ENCODE assay signal across 19 cellular contexts in genomic region chr2:42376758-42377157, GRCh38.
"Had no signal": no experiment of that assay in that cellular context is flagged by ENCODE, and none has a peak within 500 bp of the region (broad histone marks: within the 10 kb centered on the region; RNA-seq: fewer than 3 reads in every experiment).

No MANE protein-coding gene starts in this region.

- H3K27me3 Mint-ChIP-seq: dendritic cell treated with granulocyte-macrophage colony-stimulating factor and Interleukin-4, amounts not matched to agents 40 ng/mL and 50 ng/mL, for 4 days had no signal

- H3K9me3 ChIP-seq: esophagus squamous epithelium, gastroesophageal sphincter, left ventricle myocardium inferior, lower lobe of right lung, spleen had no signal

- H3K4me3 Mint-ChIP-seq: dendritic cell treated with granulocyte-macrophage colony-stimulating factor and Interleukin-4, amounts not matched to agents 40 ng/mL and 50 ng/mL, for 4 days; immature natural killer cell; memory B cell; mesothelial cell of epicardium; natural killer cell; neural crest cell; stimulated activated naive B cell treated with anti-CD40 and anti-IgM and Interleukin-4, amounts not matched to agents 10 μg/mL and 1 μg/mL and 100 μg/mL, for 72 hours had no signal

- H3K36me3 ChIP-seq: esophagus squamous epithelium, gastroesophageal sphincter, left ventricle myocardium inferior, lower lobe of right lung, spleen had no signal

- H3K27ac Mint-ChIP-seq: dendritic cell treated with granulocyte-macrophage colony-stimulating factor and Interleukin-4, amounts not matched to agents 40 ng/mL and 50 ng/mL, for 4 days; immature natural killer cell; memory B cell; mesothelial cell of epicardium; natural killer cell; stimulated activated naive B cell treated with anti-CD40 and anti-IgM and Interleukin-4, amounts not matched to agents 10 μg/mL and 1 μg/mL and 100 μg/mL, for 72 hours had no signal

- H3K27me3 ChIP-seq: esophagus squamous epithelium, gastroesophageal sphincter, spleen had no signal

- H3K36me3 Mint-ChIP-seq: immature natural killer cell; memory B cell; mesothelial cell of epicardium; natural killer cell; stimulated activated naive B cell treated with anti-CD40 and anti-IgM and Interleukin-4, amounts not matched to agents 10 μg/mL and 1 μg/mL and 100 μg/mL, for 72 hours had no signal

- ATAC-seq: gastroesophageal sphincter, lower lobe of right lung, natural killer cell, sciatic nerve had no signal

- H3K4me1 Mint-ChIP-seq: immature natural killer cell; memory B cell; natural killer cell; neural crest cell; stimulated activated naive B cell treated with anti-CD40 and anti-IgM and Interleukin-4, amounts not matched to agents 10 μg/mL and 1 μg/mL and 100 μg/mL, for 72 hours had no signal

- H3K27ac ChIP-seq: esophagus squamous epithelium, gastroesophageal sphincter, left ventricle myocardium inferior, lower lobe of right lung had no signal

- DNase-seq: esophagus squamous epithelium; foreskin fibroblast; immature natural killer cell; left ventricle myocardium inferior; lower lobe of right lung; natural killer cell; posterior cingulate gyrus; spleen; stimulated activated CD4-positive, alpha-beta T cell treated with anti-CD3 and anti-CD28 coated beads, Interleukin-15, amount 100 ng/mL, for 24 hours; stimulated activated CD4-positive, alpha-beta T cell treated with anti-CD3 and anti-CD28 coated beads, Interleukin-1b, Interleukin-23, amount 100 ng/mL, for 48 hours; stimulated activated CD4-positive, alpha-beta T cell treated with anti-CD3 and anti-CD28 coated beads, Interleukin-4, amount 100 ng/mL, for 24 hours; stimulated activated naive B cell treated with anti-CD40 and anti-IgM and Interleukin-4, amounts not matched to agents 10 μg/mL and 1 μg/mL and 100 μg/mL, for 72 hours; trophoblast cell had no signal

- H3K4me1 ChIP-seq: gastroesophageal sphincter, left ventricle myocardium inferior, lower lobe of right lung had no signal

- H3K4me3 ChIP-seq: esophagus squamous epithelium, gastroesophageal sphincter, left ventricle myocardium inferior, lower lobe of right lung, spleen had no signal

- H3K9me3 Mint-ChIP-seq: dendritic cell treated with granulocyte-macrophage colony-stimulating factor and Interleukin-4, amounts not matched to agents 40 ng/mL and 50 ng/mL, for 4 days; immature natural killer cell; memory B cell; mesothelial cell of epicardium; natural killer cell; neural crest cell; stimulated activated naive B cell treated with anti-CD40 and anti-IgM and Interleukin-4, amounts not matched to agents 10 μg/mL and 1 μg/mL and 100 μg/mL, for 72 hours had no signal
